In genomic region chr2:59830601-59831000, GRCh38 we compare ENCODE assay signal across 9 cellular contexts.
"Had no signal": no experiment of that assay in that cellular context is flagged by ENCODE, and none has a peak within 500 bp of the region (broad histone marks: within the 10 kb centered on the region; RNA-seq: fewer than 3 reads in every experiment).

No MANE protein-coding gene starts in this region.

- H3K4me3 Mint-ChIP-seq: GM23338, H9, HFFc6 had no signal

- H3K4me1 ChIP-seq: HAP-1 had no signal

- H3K4me1 Mint-ChIP-seq: GM23338 had no signal

- H3K27ac ChIP-seq: GM23248 had no signal

- ATAC-seq: GM23338, HCT116 had no signal

- H3K9me3 ChIP-seq: HAP-1 had no signal

- H3K36me3 ChIP-seq: HAP-1 had no signal

- H3K27ac Mint-ChIP-seq: GM23338, H9, HFFc6 had no signal

- H3K4me3 ChIP-seq: GM23248, GM23338, HAP-1 had no signal

- DNase-seq: GM23248, GOT3, H7, H9, HCEC 1CT, HFFc6 had no signal
